Comparison of ENCODE assay signal across 9 cellular contexts in genomic region chr7:21580073-21580521, GRCh38. TPM values are rescaled to one million over a fixed set of nuclear protein-coding genes. Genes with fewer than 3 reads are reported as not detected.
A peak's percentile ranks its signal among the peaks of the same experiment; 100 is the strongest.
DNase-seq lines count a peak whose midpoint lies in the region; ATAC-seq and TF ChIP-seq lines count a peak whose summit lies in the region.
"Had no signal": no experiment of that assay in that cellular context is flagged by ENCODE, and none has a peak within 500 bp of the region (broad histone marks: within the 10 kb centered on the region; RNA-seq: fewer than 3 reads in every experiment).

No MANE protein-coding gene starts in this region.

- no peak for TF ChIP-seq CTCF in astrocyte of the spinal cord (IDR thresholded peaks at IDR 0.05; ENCODE audit: low read depth, low read length)
- TF ChIP-seq CTCF in psoas muscle (IDR thresholded peaks at IDR 0.05), result no peak
- no peak for TF ChIP-seq CTCF in tibial nerve (IDR thresholded peaks at IDR 0.05)
- TF ChIP-seq CTCF in GM10248 (IDR thresholded peaks at IDR 0.05; ENCODE audit: control extremely low read depth, extremely low read depth, low read depth, missing control alignments), result no peak

- no peaks in the 10 kb centered on the region for H3K36me3 ChIP-seq in psoas muscle (ENCODE audit: insufficient read depth in 1 of 2, low read depth in 1 of 2)
- no peaks in the 10 kb centered on the region for H3K36me3 ChIP-seq in tibial nerve

- H3K27me3 ChIP-seq in psoas muscle (ENCODE audit: insufficient read depth in 3 of 3, low read length in 2 of 3) (no peaks in the 10 kb centered on the region), tibial nerve (no peaks in the 10 kb centered on the region)

- H3K4me1 ChIP-seq in psoas muscle (peaks cover 6% of the 10 kb centered on the region), tibial nerve (no peaks in the 10 kb centered on the region)

- ATAC-seq in GM18502 (IDR thresholded peaks at IDR 0.05; ENCODE audit: poor library complexity, unreplicated experiment) (peak; percentile 80), psoas muscle (peak; percentile 68 to 92 (median 86)), HG02678 (IDR thresholded peaks at IDR 0.05; ENCODE audit: unreplicated experiment) (no peak)
- ATAC-seq: K562 had no signal

- CTCF ChIA-PET in GM10248 (lab: Yijun Ruan, JAX), result interaction anchor here (1.0 kb wide), 1 partner anchor 529 kb away, joined by 3 read pairs; no protein-coding TSS in a partner anchor

- in situ Hi-C loops in astrocyte of the spinal cord (cut with HindIII; ENCODE audit: low sequenced_read_pairs), result no loop called here

- no peak for TF ChIP-seq POLR2A in tibial nerve (IDR thresholded peaks at IDR 0.05)

- TF ChIP-seq EP300 in tibial nerve (IDR thresholded peaks at IDR 0.05), result peak in 1 of 2 donors; percentile 59

- H3K9me3 ChIP-seq in psoas muscle, result no peaks in the 10 kb centered on the region
- H3K9me3 ChIP-seq in tibial nerve, result peaks cover 0 to 9% (median 0%) of the 10 kb centered on the region in 4 donors

- intact Hi-C loops in psoas muscle (cut with DNase I), result no loop called here

- peak overlapping the region; percentile 69 for H3K27ac ChIP-seq in psoas muscle
- no peak overlapping the region for H3K27ac ChIP-seq in tibial nerve

- 27 to 51% (median 29%) methylated on average over 4 of the region's 4 CpGs for whole genome bisulfite sequencing in psoas muscle, 3 donors
- WGBS in tibial nerve, 2 donors, result 43 to 48% methylated on average over 4 of the region's 4 CpGs

- DNase-seq in HPDE6-E6E7 (ENCODE audit: extremely low spot score), result peak; percentile 54
- DNase-seq in astrocyte of the spinal cord (ENCODE audit: low read depth, low spot score), result peak; percentile 85
- no peak for DNase-seq in psoas muscle
- DNase-seq in tibial nerve (ENCODE audit: low spot score in 2 of 2), result no peak
- DNase-seq in GM10248 (ENCODE audit: extremely low spot score), result no peak
- DNase-seq in stimulated activated CD4-positive, alpha-beta T cell treated with anti-CD3 and anti-CD28 coated beads, Interleukin-15, amount 100 ng/mL, for 24 hours, result no peak

- H3K4me3 ChIP-seq in astrocyte of the spinal cord (ENCODE audit: low read depth, low read length), result no peak overlapping the region
- no peak overlapping the region for H3K4me3 ChIP-seq in psoas muscle
- no peak overlapping the region for H3K4me3 ChIP-seq in tibial nerve
- H3K4me3 ChIP-seq: K562 had no signal

- POLR2A ChIA-PET in GM10248 (lab: Yijun Ruan, JAX), result no interaction called here

RNA-seq across cellular contexts. Expression of gene DNAH11, which starts 37.3 kb away (rescaled TPM):
- total RNA-seq in psoas muscle (under 1 TPM; 0.28 to 0.93 (median 0.44) TPM), tibial nerve (1 to 10 TPM in 2 of 4 donors, under 1 TPM in 2; 0.20 to 2.5 (median 0.71) TPM)
- under 1 TPM; 0.01 to 0.03 (median 0.03) TPM for polyA plus RNA-seq in psoas muscle

Comparison
In these comparisons a context has a peak if more than half of its experiments do, and no peak if none do; other contexts are left out.
1. DNase-seq: peak in HPDE6-E6E7 (single experiment) and astrocyte of the spinal cord (single experiment); none in psoas muscle (0 of 2), tibial nerve (0 of 2), GM10248 (single experiment) and stimulated activated CD4-positive, alpha-beta T cell treated with anti-CD3 and anti-CD28 coated beads, Interleukin-15, amount 100 ng/mL, for 24 hours (single experiment).